Comparison of ENCODE assay signal across 2 cellular contexts in the genomic region with DNA sequence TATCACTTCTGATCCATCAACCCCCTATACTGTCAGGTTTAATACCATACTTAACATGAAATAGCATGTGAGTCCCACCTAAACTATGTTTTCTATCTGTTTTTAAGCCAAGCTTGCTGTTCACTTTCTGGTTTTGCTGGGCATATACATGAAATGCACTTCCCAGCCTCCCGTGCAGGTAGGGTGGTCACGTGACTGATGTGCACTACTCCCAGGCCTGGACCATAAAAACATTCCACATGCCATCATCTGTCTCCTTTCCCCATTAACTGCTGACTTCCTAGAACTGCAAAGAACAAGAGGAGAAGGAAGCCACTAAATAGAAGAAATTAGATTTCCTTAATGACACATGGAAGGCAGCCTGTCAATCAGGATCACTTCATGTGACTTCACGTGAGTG.
TF ChIP-seq lines count a peak whose summit lies in the region.

No MANE protein-coding gene starts in this region.

TF ChIP-seq in HepG2, 621 proteins besides CTCF, POLR2A, EP300 and RAD21:
- no peak for TF ChIP-seq PCBP2 (optimal IDR thresholded peaks at IDR 0.05; ENCODE audit: low read depth, low read length, poor library complexity, severe bottlenecking)
- TF ChIP-seq TBP (CRISPR knock-in tag; IDR thresholded peaks at IDR 0.05), result no peak
- TF ChIP-seq RAD51 (IDR thresholded peaks at IDR 0.05; ENCODE audit: borderline replicate concordance), result peak; percentile 84
- peak; percentile 65 for TF ChIP-seq USF2 (IDR thresholded peaks at IDR 0.05; ENCODE audit: low read depth, low read length)
- no peak for TF ChIP-seq USF2 (CRISPR knock-in tag; IDR thresholded peaks at IDR 0.05; ENCODE audit: borderline replicate concordance)
- TF ChIP-seq ZNF329 (CRISPR knock-in tag; IDR thresholded peaks at IDR 0.05; ENCODE audit: low read depth), result no peak
TF ChIP-seq in HepG2: peak in this region for 2.

TF ChIP-seq in GM12878, 131 proteins besides CTCF, POLR2A, EP300 and RAD21:
- TF ChIP-seq CEBPZ (IDR thresholded peaks at IDR 0.05; ENCODE audit: low read depth, low read length) (no peak), RAD51 (IDR thresholded peaks at IDR 0.05) (0 out of 2 replicates have a peak, but pooled peaks have one; percentile 16)
